ENCODE assay signal across 22 cellular contexts in genomic region chr2:193837368-193837767, GRCh38.
A peak's percentile ranks its signal among the peaks of the same experiment; 100 is the strongest.
DNase-seq lines count a peak whose midpoint lies in the region; ATAC-seq, FAIRE-seq and TF ChIP-seq lines count a peak whose summit lies in the region.
"Had no signal": no experiment of that assay in that cellular context is flagged by ENCODE, and none has a peak within 500 bp of the region (broad histone marks: within the 10 kb centered on the region; RNA-seq: fewer than 3 reads in every experiment).

No MANE protein-coding gene starts in this region.

- no peak for TF ChIP-seq CTCF in sigmoid colon (IDR thresholded peaks at IDR 0.05)
- no peak for TF ChIP-seq CTCF in gastroesophageal sphincter (IDR thresholded peaks at IDR 0.05)

- TF ChIP-seq EP300 in sigmoid colon (IDR thresholded peaks at IDR 0.05) (no peak), gastroesophageal sphincter (IDR thresholded peaks at IDR 0.05) (no peak)

- intact Hi-C loops in sigmoid colon (cut with DNase I) = no loop called here

- H3K27me3 ChIP-seq in sigmoid colon (no peaks in the 10 kb centered on the region), gastroesophageal sphincter (no peaks in the 10 kb centered on the region)
- H3K27me3 ChIP-seq: pancreas, tibial artery had no signal

- DNase-seq in GM04503 (ENCODE audit: low read depth) (peak; percentile 7), RCC 7860 (ENCODE audit: low spot score) (peak; percentile 3), dermis blood vessel endothelial cell (peak; percentile 47), myocyte (ENCODE audit: low read depth) (peak; percentile 36), AG20443 (ENCODE audit: low spot score) (no peak), sigmoid colon (no peak)
- DNase-seq in activated CD4-positive, alpha-beta T cell treated with anti-CD3 and anti-CD28 coated beads, Interleukin-2, amount 50 U/mL, for 48 hours = no peak
- DNase-seq: activated naive CD8-positive, alpha-beta T cell treated with anti-CD3 and anti-CD28 coated beads, Interleukin-2, amount 10 ng/mL, durations not matched to agents 7 days and 5 days; AML-193; Caco-2; EL; mesendoderm; naive thymus-derived CD8-positive, alpha-beta T cell; NCI-H1694 treated with DMSO at 0.1 percent for 48 hours; pancreas; stimulated activated CD4-positive, alpha-beta T cell treated with anti-CD3 and anti-CD28 coated beads, Interleukin-1b, Interleukin-23, amount 100 ng/mL, for 48 hours; stimulated activated naive CD4-positive, alpha-beta T cell treated with Interleukin-2 at 50 U/mL for 16 hours; tibial artery had no signal

- H3K4me1 ChIP-seq in sigmoid colon (no peaks in the 10 kb centered on the region), gastroesophageal sphincter (no peaks in the 10 kb centered on the region)
- H3K4me1 ChIP-seq: Caco-2, pancreas had no signal

- ATAC-seq in gastroesophageal sphincter = no peak
- ATAC-seq: naive thymus-derived CD8-positive, alpha-beta T cell; pancreas; sciatic nerve had no signal

- H3K9me3 ChIP-seq in sigmoid colon = no peaks in the 10 kb centered on the region
- peaks cover 0 to 9% (median 0%) of the 10 kb centered on the region in 3 donors for H3K9me3 ChIP-seq in gastroesophageal sphincter
- H3K9me3 ChIP-seq: Caco-2, pancreas, tibial artery had no signal

- H3K36me3 ChIP-seq in sigmoid colon (no peaks in the 10 kb centered on the region), gastroesophageal sphincter (no peaks in the 10 kb centered on the region)
- H3K36me3 ChIP-seq: pancreas, tibial artery had no signal

- H3K27ac ChIP-seq in sigmoid colon (no peak overlapping the region), gastroesophageal sphincter (no peak overlapping the region)
- H3K27ac ChIP-seq: HL-60, pancreas, tibial artery had no signal

- H3K4me3 ChIP-seq in sigmoid colon = no peak overlapping the region
- no peak overlapping the region for H3K4me3 ChIP-seq in gastroesophageal sphincter
- H3K4me3 ChIP-seq: pancreas, tibial artery had no signal

- FAIRE-seq in RCC 7860 (lab: Jason Lieb, UNC) = no peak
- FAIRE-seq: pancreas, TTC549 had no signal

- TF ChIP-seq POLR2A in sigmoid colon (IDR thresholded peaks at IDR 0.05) (no peak), gastroesophageal sphincter (IDR thresholded peaks at IDR 0.05) (no peak)

Comparison
In these comparisons a context has a peak if more than half of its experiments do, and no peak if none do; other contexts are left out.
1. DNase-seq: peak in GM04503 (single experiment), RCC 7860 (single experiment), dermis blood vessel endothelial cell (single experiment) and myocyte (single experiment); none in activated CD4-positive, alpha-beta T cell treated with anti-CD3 and anti-CD28 coated beads, Interleukin-2, amount 50 U/mL, for 48 hours (0 of 2), AG20443 (single experiment) and sigmoid colon (single experiment).